Comparison of ENCODE assay signal across 9 cellular contexts in genomic region chr6:16635810-16636602, GRCh38.
DNase-seq lines count a peak whose midpoint lies in the region; ATAC-seq, FAIRE-seq and TF ChIP-seq lines count a peak whose summit lies in the region.
"Had no signal": no experiment of that assay in that cellular context is flagged by ENCODE, and none has a peak within 500 bp of the region (broad histone marks: within the 10 kb centered on the region; RNA-seq: fewer than 3 reads in every experiment).

No MANE protein-coding gene starts in this region.

- H3K4me3 ChIP-seq in HUES6 (ENCODE audit: low read depth, low read length) (peak overlapping the region; percentile 28), K562 (no peak overlapping the region), WERI-Rb-1 (ENCODE audit: low read depth, low read length) (no peak overlapping the region)

- DNase-seq in activated CD4-positive, alpha-beta T cell treated with anti-CD3 and anti-CD28 coated beads for 48 hours = peak; percentile 12
- DNase-seq in activated CD4-positive, alpha-beta T cell treated with anti-CD3 and anti-CD28 coated beads, Interleukin-2, amount 10 ng/mL, durations not matched to agents 7 days and 5 days = no peak
- no peak for DNase-seq in K562 (ENCODE audit: extremely low read depth in 1 of 4, low spot score in 3 of 4)
- DNase-seq in osteocyte (ENCODE audit: extremely low spot score, unreplicated experiment) = no peak
- no peak for DNase-seq in Right ventricle myocardium superior
- no peak for DNase-seq in WERI-Rb-1
- DNase-seq in activated effector memory CD4-positive, alpha-beta T cell treated with anti-CD3 and anti-CD28 coated beads, Interleukin-2, amount 50 U/mL, for 16 hours = no peak

- no peaks in the 10 kb centered on the region for H3K27me3 Mint-ChIP-seq in activated CD4-positive, alpha-beta T cell treated with anti-CD3 and anti-CD28 coated beads, Interleukin-2, amount 10 ng/mL, durations not matched to agents 7 days and 5 days
- no peaks in the 10 kb centered on the region for H3K27me3 Mint-ChIP-seq in osteocyte (ENCODE audit: unreplicated experiment)
- H3K27me3 Mint-ChIP-seq: B cell had no signal

- no peak for TF ChIP-seq EP300 in K562 (IDR thresholded peaks at IDR 0.05; ENCODE audit: low read length)

- no peak overlapping the region for H3K4me2 ChIP-seq in K562 (ENCODE audit: insufficient read depth, low read length)

- H3K9ac ChIP-seq in HUES6 (ENCODE audit: low read length) = peak overlapping the region; percentile 46
- H3K9ac ChIP-seq in K562 (ENCODE audit: insufficient read depth in 1 of 2, low read depth in 2 of 2, low read length in 2 of 2) = no peak overlapping the region

- H3K4me1 ChIP-seq in HUES6 (ENCODE audit: control insufficient read depth, insufficient read depth, low read length) (peaks cover 14% of the 10 kb centered on the region), K562 (replicated peaks in 1 of 2; ENCODE audit: control insufficient read depth in 2 of 2, insufficient read depth in 2 of 2, low read length in 2 of 2) (no peaks in the 10 kb centered on the region)

- H3K9me3 ChIP-seq in HUES6 (ENCODE audit: control insufficient read depth, insufficient read depth, low read depth, low read length) (peaks cover 4% of the 10 kb centered on the region; the same call in 1 of the 2 replicates), K562 (replicated peaks; ENCODE audit: control insufficient read depth, insufficient read depth, low read depth, low read length) (no peaks in the 10 kb centered on the region), WERI-Rb-1 (ENCODE audit: severe bottlenecking) (peaks cover 7% of the 10 kb centered on the region)

- H3K9me1 ChIP-seq in K562 (ENCODE audit: control insufficient read depth, insufficient read depth, low read length) = no peaks in the 10 kb centered on the region

- no peak overlapping the region for H3K27ac Mint-ChIP-seq in activated CD4-positive, alpha-beta T cell treated with anti-CD3 and anti-CD28 coated beads, Interleukin-2, amount 10 ng/mL, durations not matched to agents 7 days and 5 days
- peak overlapping the region; percentile 54 for H3K27ac Mint-ChIP-seq in osteocyte (ENCODE audit: unreplicated experiment)
- H3K27ac Mint-ChIP-seq: B cell had no signal

- TF ChIP-seq RAD21 in K562 (CRISPR knock-in tag; conservative IDR thresholded peaks at IDR 0.05 in 1 of 2, IDR thresholded peaks at IDR 0.05 in 1 of 2) = no peak

- CTCF ChIA-PET in activated CD4-positive, alpha-beta T cell treated with anti-CD3 and anti-CD28 coated beads, Interleukin-2, amount 10 ng/mL, durations not matched to agents 7 days and 5 days (lab: Charles Lee) = interaction anchor here (0.5 to 2.1 kb wide), 3 partner anchors 16 to 127 kb away, joined by 3 to 5 read pairs (median 5); no protein-coding TSS in a partner anchor
- CTCF ChIA-PET in K562 (lab: Yijun Ruan, JAX; ENCODE audit: low intra/inter-chr PET ratio) = no interaction called here

- no peak for TF ChIP-seq POLR2A in K562 (conservative IDR thresholded peaks at IDR 0.05)

- intact Hi-C loops in K562 (cut with micrococcal nuclease) = no loop called here
- intact Hi-C loops in Right ventricle myocardium superior (cut with DNase I) = no loop called here

- H3K27ac ChIP-seq in HUES6 (ENCODE audit: low read depth, low read length) (peak overlapping the region; percentile 22), K562 (ENCODE audit: extremely low read depth, low read depth, low read length) (no peak overlapping the region), WERI-Rb-1 (no peak overlapping the region)

- BruUV-seq in K562 (replicated peaks; lab: Mats Ljungman, UMichigan) = no TSS peak

- no peaks in the 10 kb centered on the region for H3K9me3 Mint-ChIP-seq in activated CD4-positive, alpha-beta T cell treated with anti-CD3 and anti-CD28 coated beads, Interleukin-2, amount 10 ng/mL, durations not matched to agents 7 days and 5 days
- no peaks in the 10 kb centered on the region for H3K9me3 Mint-ChIP-seq in osteocyte (ENCODE audit: unreplicated experiment)

- H3K36me3 ChIP-seq in HUES6 (ENCODE audit: control insufficient read depth, insufficient read depth, low read length) (no peaks in the 10 kb centered on the region; the same call in 1 of the 2 replicates), K562 (ENCODE audit: control insufficient read depth, insufficient read depth, low read length) (no peaks in the 10 kb centered on the region), WERI-Rb-1 (no peaks in the 10 kb centered on the region)

- ATAC-seq in K562 = no peak
- no peak for ATAC-seq in Right ventricle myocardium superior (ENCODE audit: poor library complexity)

- TF ChIP-seq CTCF in K562 (IDR thresholded peaks at IDR 0.05 in 2 of 3, conservative IDR thresholded peaks at IDR 0.05 in 1 of 3; ENCODE audit: insufficient read depth in 2 of 3, low read depth in 1 of 3, low read length in 3 of 3) (no peak), osteocyte (IDR thresholded peaks at IDR 0.05) (no peak), WERI-Rb-1 (IDR thresholded peaks at IDR 0.05; ENCODE audit: low read depth, low read length) (no peak)

- POLR2A ChIA-PET in activated CD4-positive, alpha-beta T cell treated with anti-CD3 and anti-CD28 coated beads, Interleukin-2, amount 10 ng/mL, durations not matched to agents 7 days and 5 days (lab: Charles Lee) = no interaction called here
- POLR2A ChIA-PET in K562 (lab: Yijun Ruan, JAX) = no interaction called here

- no peaks in the 10 kb centered on the region for H3K27me3 ChIP-seq in HUES6 (ENCODE audit: control insufficient read depth, insufficient read depth, low read length)
- peaks cover 2 to 21% of the 10 kb centered on the region in 2 experiments; a peak in 2 of 5 replicates for H3K27me3 ChIP-seq in K562 (ENCODE audit: control insufficient read depth in 2 of 2, insufficient read depth in 2 of 2, low read length in 2 of 2)
- no peaks in the 10 kb centered on the region for H3K27me3 ChIP-seq in WERI-Rb-1 (ENCODE audit: insufficient read depth, low read depth, severe bottlenecking)

- 2% methylated on average over 14 of the region's 14 CpGs for WGBS in K562 (ENCODE audit: insufficient coverage, low coverage, missing lambda C conversion rate)

- 0 out of 2 replicates have a peak, but pooled peaks cover 4% of the 10 kb centered on the region for H4K20me1 ChIP-seq in K562 (replicated peaks; ENCODE audit: control insufficient read depth, insufficient read depth, low read length)

- peaks cover 33% of the 10 kb centered on the region for H3K4me1 Mint-ChIP-seq in activated CD4-positive, alpha-beta T cell treated with anti-CD3 and anti-CD28 coated beads, Interleukin-2, amount 10 ng/mL, durations not matched to agents 7 days and 5 days
- H3K4me1 Mint-ChIP-seq in osteocyte (ENCODE audit: unreplicated experiment) = peaks cover 28% of the 10 kb centered on the region

- H3K36me3 Mint-ChIP-seq in activated CD4-positive, alpha-beta T cell treated with anti-CD3 and anti-CD28 coated beads, Interleukin-2, amount 10 ng/mL, durations not matched to agents 7 days and 5 days (ENCODE audit: low read depth) = peaks cover 22% of the 10 kb centered on the region
- H3K36me3 Mint-ChIP-seq in osteocyte (ENCODE audit: unreplicated experiment) = peaks cover 5% of the 10 kb centered on the region

- H3K4me3 Mint-ChIP-seq in activated CD4-positive, alpha-beta T cell treated with anti-CD3 and anti-CD28 coated beads, Interleukin-2, amount 10 ng/mL, durations not matched to agents 7 days and 5 days = no peak overlapping the region
- no peak overlapping the region for H3K4me3 Mint-ChIP-seq in osteocyte (ENCODE audit: unreplicated experiment)
- H3K4me3 Mint-ChIP-seq: B cell had no signal

- H3K79me2 ChIP-seq in K562 (ENCODE audit: control insufficient read depth, insufficient read depth, low read length) = no peaks in the 10 kb centered on the region

- FAIRE-seq in K562 (lab: Jason Lieb, UNC) = no peak

- no peak overlapping the region for H2AFZ ChIP-seq in K562 (ENCODE audit: low read depth, low read length)

- in situ Hi-C loops in K562 (cut with MboI) = no loop called here

TF ChIP-seq in K562, 482 proteins besides CTCF, POLR2A, EP300 and RAD21:
- TF ChIP-seq NFE2 (IDR thresholded peaks at IDR 0.05; ENCODE audit: low read depth) (0 out of 2 replicates have a peak, but pooled peaks have one; percentile 16), ZNF316 (IDR thresholded peaks at IDR 0.05) (peak; percentile 31), MTA3 (IDR thresholded peaks at IDR 0.05; ENCODE audit: borderline replicate concordance) (no peak)
